ENCODE assay signal across 16 cellular contexts in genomic region chr3:13894096-13894811, GRCh38. TPM values are rescaled to one million over a fixed set of nuclear protein-coding genes. Genes with fewer than 3 reads are reported as not detected.
DNase-seq lines count a peak whose midpoint lies in the region; ATAC-seq and TF ChIP-seq lines count a peak whose summit lies in the region.
"Had no signal": no experiment of that assay in that cellular context is flagged by ENCODE, and none has a peak within 500 bp of the region (broad histone marks: within the 10 kb centered on the region; RNA-seq: fewer than 3 reads in every experiment).

No MANE protein-coding gene starts in this region.

- no peak overlapping the region for H3K9ac ChIP-seq in muscle layer of colon (ENCODE audit: low read length)

- H3K36me3 ChIP-seq in muscle layer of colon (ENCODE audit: insufficient read depth, low read length) = no peaks in the 10 kb centered on the region
- H3K36me3 ChIP-seq in left lung = no peaks in the 10 kb centered on the region
- H3K36me3 ChIP-seq: ovary, vagina had no signal

- no peaks in the 10 kb centered on the region for H3K9me3 Mint-ChIP-seq in natural killer cell
- peaks cover 2% of the 10 kb centered on the region for H3K9me3 Mint-ChIP-seq in natural killer cell treated with Interleukin-12 subunit alpha and Interleukin-12 subunit beta and Interleukin-15 and Interleukin-18, amount 100 ng/mL, for 72 hours
- H3K9me3 Mint-ChIP-seq in activated naive CD8-positive, alpha-beta T cell treated with anti-CD3 and anti-CD28 coated beads, Interleukin-2, amount 50 U/mL, for 24 hours = peaks cover 12% of the 10 kb centered on the region
- H3K9me3 Mint-ChIP-seq in activated CD4-positive, alpha-beta memory T cell treated with anti-CD3 and anti-CD28 coated beads for 36 hours = peaks cover 12% of the 10 kb centered on the region

- H3K4me1 ChIP-seq in muscle layer of colon (ENCODE audit: insufficient read depth, low read length) (peaks cover 14% of the 10 kb centered on the region), left lung (peaks cover 6 to 14% of the 10 kb centered on the region in 2 donors)

- TF ChIP-seq CTCF in natural killer cell (IDR thresholded peaks at IDR 0.05) = no peak
- TF ChIP-seq CTCF in left lung (IDR thresholded peaks at IDR 0.05) = no peak

- intact Hi-C loops in natural killer cell (cut with micrococcal nuclease) (loop anchor here (10.0 kb wide), 1 partner anchor 1031 kb away; no protein-coding TSS in a partner anchor), left lung (cut with DNase I) (no loop called here), left ventricle myocardium superior (cut with micrococcal nuclease) (no loop called here)
- intact Hi-C loops in activated CD4-positive, alpha-beta memory T cell treated with anti-CD3 and anti-CD28 coated beads for 36 hours (cut with micrococcal nuclease) = loop anchor here (10.0 kb wide), 1 partner anchor 1031 kb away; no protein-coding TSS in a partner anchor

- peaks cover 21 to 28% of the 10 kb centered on the region in 2 donors for H3K4me1 Mint-ChIP-seq in natural killer cell
- peaks cover 16 to 17% of the 10 kb centered on the region in 2 donors for H3K4me1 Mint-ChIP-seq in natural killer cell treated with Interleukin-12 subunit alpha and Interleukin-12 subunit beta and Interleukin-15 and Interleukin-18, amount 100 ng/mL, for 72 hours (ENCODE audit: low read depth in 2 of 2)
- peaks cover 31% of the 10 kb centered on the region for H3K4me1 Mint-ChIP-seq in activated naive CD8-positive, alpha-beta T cell treated with anti-CD3 and anti-CD28 coated beads, Interleukin-2, amount 50 U/mL, for 24 hours
- H3K4me1 Mint-ChIP-seq in activated CD4-positive, alpha-beta memory T cell treated with anti-CD3 and anti-CD28 coated beads for 36 hours (ENCODE audit: low read depth) = peaks cover 30% of the 10 kb centered on the region

- H3K27ac ChIP-seq in muscle layer of colon (ENCODE audit: low read depth, low read length) = peak overlapping the region; percentile 21
- H3K27ac ChIP-seq in left lung = no peak overlapping the region
- H3K27ac ChIP-seq: ovary had no signal

- H3K27me3 ChIP-seq in muscle layer of colon (ENCODE audit: control insufficient read depth in 1 of 2, insufficient read depth in 2 of 2, low read length in 2 of 2) (no peaks in the 10 kb centered on the region), left lung (peaks cover 0 to 22% of the 10 kb centered on the region in 2 donors)
- H3K27me3 ChIP-seq: ovary, vagina had no signal

- DNase-seq in natural killer cell = no peak
- DNase-seq in natural killer cell treated with Interleukin-12 subunit alpha and Interleukin-12 subunit beta and Interleukin-15 and Interleukin-18, amount 100 ng/mL, for 72 hours (ENCODE audit: low spot score) = no peak
- DNase-seq in activated naive CD8-positive, alpha-beta T cell treated with anti-CD3 and anti-CD28 coated beads, Interleukin-2, amount 50 U/mL, for 24 hours = no peak
- no peak for DNase-seq in left lung
- DNase-seq in NCI-H2107 (lab: John Stamatoyannopoulos, UW) = no peak
- no peak for DNase-seq in left ventricle myocardium superior
- no peak for DNase-seq in activated CD4-positive, alpha-beta memory T cell treated with anti-CD3 and anti-CD28 coated beads for 36 hours
- DNase-seq: activated CD4-positive, alpha-beta T cell treated with anti-CD3 and anti-CD28 coated beads for 36 hours; DMS 273 treated with DMSO at 0.1 percent for 48 hours; NCI-H1417 treated with DMSO at 0.1 percent for 48 hours; NCI-H2227 treated with DMSO at 0.1 percent for 48 hours; Right ventricle myocardium superior; stimulated activated CD4-positive, alpha-beta T cell treated with anti-CD3 and anti-CD28 coated beads, Interleukin-12 subunit alpha, Interleukin-12 subunit beta, amount 100 ng/mL, for 4 hours had no signal

- H3K27ac Mint-ChIP-seq in natural killer cell = peak overlapping the region in 1 of 2 donors; percentile 12
- H3K27ac Mint-ChIP-seq in natural killer cell treated with Interleukin-12 subunit alpha and Interleukin-12 subunit beta and Interleukin-15 and Interleukin-18, amount 100 ng/mL, for 72 hours = no peak overlapping the region
- no peak overlapping the region for H3K27ac Mint-ChIP-seq in activated naive CD8-positive, alpha-beta T cell treated with anti-CD3 and anti-CD28 coated beads, Interleukin-2, amount 50 U/mL, for 24 hours
- no peak overlapping the region for H3K27ac Mint-ChIP-seq in activated CD4-positive, alpha-beta memory T cell treated with anti-CD3 and anti-CD28 coated beads for 36 hours
- H3K27ac Mint-ChIP-seq: activated CD4-positive, alpha-beta T cell treated with anti-CD3 and anti-CD28 coated beads for 36 hours had no signal

- CTCF ChIA-PET in activated CD4-positive, alpha-beta memory T cell treated with anti-CD3 and anti-CD28 coated beads for 36 hours (lab: Charles Lee) = interaction anchor here (0.8 to 21.6 kb wide), 6 partner anchors 9 to 310 kb away, joined by 3 to 567 read pairs (median 8); partner anchors contain the start of genes CHCHD4, TMEM43 and WNT7A

- POLR2A ChIA-PET in activated CD4-positive, alpha-beta memory T cell treated with anti-CD3 and anti-CD28 coated beads for 36 hours (lab: Charles Lee) = no interaction called here

- peaks cover 0 to 2% of the 10 kb centered on the region in 2 donors for H3K27me3 Mint-ChIP-seq in natural killer cell (ENCODE audit: low read depth in 2 of 2)
- H3K27me3 Mint-ChIP-seq in natural killer cell treated with Interleukin-12 subunit alpha and Interleukin-12 subunit beta and Interleukin-15 and Interleukin-18, amount 100 ng/mL, for 72 hours = peaks cover 0 to 4% of the 10 kb centered on the region in 2 donors
- H3K27me3 Mint-ChIP-seq in activated naive CD8-positive, alpha-beta T cell treated with anti-CD3 and anti-CD28 coated beads, Interleukin-2, amount 50 U/mL, for 24 hours = no peaks in the 10 kb centered on the region
- H3K27me3 Mint-ChIP-seq in activated CD4-positive, alpha-beta memory T cell treated with anti-CD3 and anti-CD28 coated beads for 36 hours = no peaks in the 10 kb centered on the region
- H3K27me3 Mint-ChIP-seq: activated CD4-positive, alpha-beta T cell treated with anti-CD3 and anti-CD28 coated beads for 36 hours had no signal

- no peak for ATAC-seq in natural killer cell
- ATAC-seq in natural killer cell treated with Interleukin-12 subunit alpha and Interleukin-12 subunit beta and Interleukin-15 and Interleukin-18, amount 100 ng/mL, for 72 hours = no peak
- ATAC-seq in activated naive CD8-positive, alpha-beta T cell treated with anti-CD3 and anti-CD28 coated beads, Interleukin-2, amount 50 U/mL, for 24 hours = no peak
- ATAC-seq in left lung = no peak
- ATAC-seq in left ventricle myocardium superior = no peak

- peak overlapping the region; percentile 1 for H3K4me3 Mint-ChIP-seq in natural killer cell
- H3K4me3 Mint-ChIP-seq in natural killer cell treated with Interleukin-12 subunit alpha and Interleukin-12 subunit beta and Interleukin-15 and Interleukin-18, amount 100 ng/mL, for 72 hours = no peak overlapping the region
- H3K4me3 Mint-ChIP-seq in activated naive CD8-positive, alpha-beta T cell treated with anti-CD3 and anti-CD28 coated beads, Interleukin-2, amount 50 U/mL, for 24 hours = peak overlapping the region; percentile 82
- no peak overlapping the region for H3K4me3 Mint-ChIP-seq in activated CD4-positive, alpha-beta memory T cell treated with anti-CD3 and anti-CD28 coated beads for 36 hours

- peak overlapping the region in 1 of 2 donors; percentile 88 for H3K4me3 ChIP-seq in muscle layer of colon (ENCODE audit: low read depth in 1 of 2, low read length in 2 of 2)
- no peak overlapping the region for H3K4me3 ChIP-seq in left lung

- H3K9me3 ChIP-seq in muscle layer of colon (ENCODE audit: low read length) (no peaks in the 10 kb centered on the region), left lung (no peaks in the 10 kb centered on the region)
- H3K9me3 ChIP-seq: ovary, vagina had no signal

- peaks cover 5% of the 10 kb centered on the region for H3K36me3 Mint-ChIP-seq in natural killer cell
- peaks cover 8% of the 10 kb centered on the region for H3K36me3 Mint-ChIP-seq in natural killer cell treated with Interleukin-12 subunit alpha and Interleukin-12 subunit beta and Interleukin-15 and Interleukin-18, amount 100 ng/mL, for 72 hours
- H3K36me3 Mint-ChIP-seq in activated naive CD8-positive, alpha-beta T cell treated with anti-CD3 and anti-CD28 coated beads, Interleukin-2, amount 50 U/mL, for 24 hours (ENCODE audit: low read depth) = peaks cover 4% of the 10 kb centered on the region
- peaks cover 5% of the 10 kb centered on the region for H3K36me3 Mint-ChIP-seq in activated CD4-positive, alpha-beta memory T cell treated with anti-CD3 and anti-CD28 coated beads for 36 hours

RNA-seq across cellular contexts. Expression of gene WNT7A, which starts 14.4 kb away (rescaled TPM):
- under 1 TPM in 2 of 3 donors, not detected in 1; 0.18 to 0.45 TPM for total RNA-seq in natural killer cell
- total RNA-seq in natural killer cell treated with Interleukin-12 subunit alpha and Interleukin-12 subunit beta and Interleukin-15 and Interleukin-18, amount 100 ng/mL, for 72 hours = not detected
- total RNA-seq in left lung = 1 to 10 TPM; 3.2 to 5.5 TPM
- total RNA-seq in left ventricle myocardium superior = not detected
- under 1 TPM; 0.29 to 0.33 TPM for total RNA-seq in activated CD4-positive, alpha-beta memory T cell treated with anti-CD3 and anti-CD28 coated beads for 36 hours
- total RNA-seq: Right ventricle myocardium superior, vagina had no signal

Comparison
In these comparisons a context has a peak if more than half of its experiments do, and no peak if none do; other contexts are left out.
1. H3K4me3 Mint-ChIP-seq: peak in natural killer cell (single experiment) and activated naive CD8-positive, alpha-beta T cell treated with anti-CD3 and anti-CD28 coated beads, Interleukin-2, amount 50 U/mL, for 24 hours (single experiment); none in natural killer cell treated with Interleukin-12 subunit alpha and Interleukin-12 subunit beta and Interleukin-15 and Interleukin-18, amount 100 ng/mL, for 72 hours (single experiment) and activated CD4-positive, alpha-beta memory T cell treated with anti-CD3 and anti-CD28 coated beads for 36 hours (single experiment).
2. intact Hi-C loops: an anchor here in natural killer cell (10.0 kb wide) and activated CD4-positive, alpha-beta memory T cell treated with anti-CD3 and anti-CD28 coated beads for 36 hours (10.0 kb wide); none called in left lung and left ventricle myocardium superior.